Comparison of ENCODE assay signal across 8 cellular contexts in the genomic region with DNA sequence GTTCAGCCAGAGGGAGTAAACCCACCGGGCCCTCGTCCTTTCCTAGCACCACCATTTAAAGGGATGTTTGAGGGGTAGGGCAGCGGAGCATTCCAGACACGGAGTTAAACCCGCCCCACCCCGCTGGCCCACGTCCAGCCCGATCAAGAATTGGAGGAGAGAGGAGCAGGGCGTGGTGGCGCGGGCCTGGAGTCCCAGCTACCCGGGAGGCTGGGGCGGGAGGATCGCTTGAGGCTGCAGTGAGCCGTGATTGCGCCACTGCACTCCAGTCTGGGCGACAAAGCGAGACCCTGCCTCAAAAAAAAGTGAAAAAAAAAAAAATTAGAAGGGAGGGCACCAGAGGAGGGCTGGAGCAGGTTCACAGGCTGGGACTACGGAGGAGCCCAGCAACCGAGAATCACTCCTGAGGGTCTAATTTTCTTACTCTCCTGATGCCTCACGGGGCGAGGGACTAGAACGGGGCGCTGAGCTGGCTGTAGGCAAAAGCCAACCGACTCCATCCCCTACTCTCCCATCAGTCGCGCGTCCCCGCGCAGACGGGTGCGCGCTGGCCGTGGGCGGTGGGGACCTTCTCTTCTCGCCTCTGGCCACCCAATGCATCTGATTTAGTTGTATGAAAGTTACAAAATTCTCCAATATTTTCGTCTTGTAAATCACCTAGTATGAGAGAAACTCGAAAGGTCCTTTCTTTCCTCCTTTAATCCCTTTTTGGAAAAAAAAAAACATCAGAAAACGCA. TPM values are rescaled to one million over a fixed set of nuclear protein-coding genes. Genes with fewer than 3 reads are reported as not detected.
DNase-seq lines count a peak whose midpoint lies in the region; ATAC-seq and TF ChIP-seq lines count a peak whose summit lies in the region.

No MANE protein-coding gene starts in this region.

- no peaks in the 10 kb centered on the region for H3K36me3 ChIP-seq in brain microvascular endothelial cell (replicated peaks)

- no peak for TF ChIP-seq CTCF in brain microvascular endothelial cell (IDR thresholded peaks at IDR 0.05; ENCODE audit: low read depth, low read length, missing control alignments)

- H3K4me1 Mint-ChIP-seq in T-helper 17 cell = peaks cover 34% of the 10 kb centered on the region

- H3K4me3 Mint-ChIP-seq in T-helper 17 cell = peak overlapping the region; percentile 98

- H3K9me3 ChIP-seq in T-helper 17 cell (ENCODE audit: control insufficient read depth, low read length, poor library complexity, severe bottlenecking) = no peaks in the 10 kb centered on the region

- H3K27ac ChIP-seq in brain microvascular endothelial cell (peak overlapping the region; percentile 80), skin epidermis (peak overlapping the region; percentile 39 to 98 (median 92))

- H3K27ac Mint-ChIP-seq in T-helper 17 cell = peak overlapping the region; percentile 96

- H3K27me3 ChIP-seq in brain microvascular endothelial cell (replicated peaks) = no peaks in the 10 kb centered on the region

- DNase-seq in NCI-H2107 treated with DMSO at 0.1 percent for 48 hours (lab: John Stamatoyannopoulos, UW; ENCODE audit: unreplicated experiment) (peak; percentile 18), NCI-H2107 (lab: John Stamatoyannopoulos, UW) (no peak), HuH-7.5 (ENCODE audit: low spot score) (peak; percentile 32), T-helper 17 cell (no peak), brain microvascular endothelial cell (no peak), islet precursor cell (peak; percentile 78), HK-2 (ENCODE audit: unreplicated experiment) (no peak)

- peak; percentile 10 for ATAC-seq in T-helper 17 cell

- no peaks in the 10 kb centered on the region for H3K27me3 Mint-ChIP-seq in T-helper 17 cell

- H3K4me3 ChIP-seq in brain microvascular endothelial cell (ENCODE audit: low read depth, low read length) (peak overlapping the region; percentile 64), skin epidermis (peak overlapping the region; percentile 35 to 56 (median 45))

- peaks cover 2% of the 10 kb centered on the region for H3K36me3 Mint-ChIP-seq in T-helper 17 cell (ENCODE audit: low read depth)

- in situ Hi-C loops in brain microvascular endothelial cell (cut with HindIII; ENCODE audit: low pct_ligation_motif_present, low sequenced_read_pairs) = no loop called here

RNA-seq across cellular contexts. Expression of a gene that starts 6.1 kb away (rescaled TPM):
- 10 to 100 TPM; 18.0 to 20.5 TPM for total RNA-seq in T-helper 17 cell

RNA-seq across cellular contexts. Expression of a gene that starts 6.1 kb away (rescaled TPM):
- 10 to 100 TPM; 15.1 to 20.2 TPM for total RNA-seq in T-helper 17 cell

RNA-seq across cellular contexts. Expression of a gene that starts 6.4 kb away (rescaled TPM):
- total RNA-seq in T-helper 17 cell = 1 to 10 TPM; 3.4 to 3.5 TPM

RNA-seq across cellular contexts. Expression of a gene that starts 14.7 kb away (rescaled TPM):
- total RNA-seq in T-helper 17 cell = 10 to 100 TPM; 20.9 to 22.5 TPM

RNA-seq across cellular contexts. Expression of a gene that starts 25.9 kb away (rescaled TPM):
- 10 to 100 TPM; 58.0 to 73.7 TPM for total RNA-seq in T-helper 17 cell

Comparison
In these comparisons a context has a peak if more than half of its experiments do, and no peak if none do; other contexts are left out.
1. DNase-seq: peak in NCI-H2107 treated with DMSO at 0.1 percent for 48 hours (single experiment), HuH-7.5 (single experiment) and islet precursor cell (single experiment); none in NCI-H2107 (single experiment), T-helper 17 cell (0 of 3), brain microvascular endothelial cell (single experiment) and HK-2 (single experiment).